ENCODE assay signal across 8 cellular contexts in the genomic region with DNA sequence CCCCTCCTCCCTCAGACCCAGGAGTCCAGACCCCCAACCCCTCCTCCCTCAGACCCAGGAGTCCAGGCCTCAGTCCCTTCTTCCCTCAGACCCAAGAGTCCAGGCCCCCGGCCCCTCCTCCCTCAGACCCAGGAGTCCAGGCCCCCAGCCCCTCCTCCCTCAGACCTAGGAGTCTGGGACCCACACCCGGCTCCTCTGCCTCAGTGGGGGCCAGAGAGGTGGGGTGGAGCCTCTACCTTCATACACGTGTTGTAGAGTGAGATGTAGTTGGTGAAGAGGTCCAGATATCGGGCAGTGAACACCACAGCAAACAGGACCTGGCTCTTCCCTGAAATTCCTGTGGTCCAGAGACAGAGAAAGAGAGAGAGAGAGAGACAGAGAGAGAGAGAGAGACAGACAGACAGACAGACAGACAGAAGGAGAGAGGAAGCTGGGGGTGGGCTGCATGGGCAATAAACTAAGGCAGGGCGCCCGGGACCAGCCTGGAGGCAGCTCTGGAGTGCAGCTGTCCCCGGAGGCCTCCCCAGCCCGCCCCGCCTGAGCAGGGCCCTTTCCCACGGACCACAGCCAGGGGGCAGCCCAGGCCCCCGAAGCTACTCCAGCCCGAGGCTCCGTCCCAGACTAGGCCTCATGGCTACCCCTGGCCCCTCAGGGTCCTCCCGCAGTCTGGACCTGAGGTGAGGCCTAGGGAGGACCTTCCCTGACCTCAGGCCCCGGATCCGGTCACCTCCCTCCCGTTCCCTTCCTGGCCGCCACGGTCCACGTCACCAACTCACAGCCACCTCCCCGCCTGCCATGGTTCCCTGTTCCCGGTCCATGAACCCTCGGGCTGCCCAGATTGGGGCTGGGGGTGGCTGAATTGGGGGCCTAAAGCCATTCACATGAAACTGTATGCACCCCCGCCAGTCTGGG. TPM values are rescaled to one million over a fixed set of nuclear protein-coding genes. Genes with fewer than 3 reads are reported as not detected.
DNase-seq lines count a peak whose midpoint lies in the region; TF ChIP-seq lines count a peak whose summit lies in the region.

No MANE protein-coding gene starts in this region.

- H3K4me3 Mint-ChIP-seq in MCF 10A (ENCODE audit: unreplicated experiment), result peak overlapping the region; percentile 82

- peak; percentile 63 for DNase-seq in NCI-H1436 (lab: John Stamatoyannopoulos, UW)
- DNase-seq in NCI-H1436 treated with DMSO at 0.1 percent for 48 hours (lab: John Stamatoyannopoulos, UW), result no peak
- DNase-seq in KBM-7, result peak; percentile 76
- DNase-seq in UCSD-AML1 (lab: John Stamatoyannopoulos, UW; ENCODE audit: unreplicated experiment), result peak; percentile 70
- peak; percentile 53 for DNase-seq in MCF 10A (ENCODE audit: unreplicated experiment)
- DNase-seq in H4 (ENCODE audit: low spot score), result no peak

- peaks cover 19% of the 10 kb centered on the region for H3K27me3 Mint-ChIP-seq in MCF 10A (ENCODE audit: insufficient read depth, unreplicated experiment)

- H3K9ac ChIP-seq in skeletal muscle satellite cell (ENCODE audit: low read depth, low read length), result peak overlapping the region; percentile 99

- H3K9me3 ChIP-seq in iPS-18c (ENCODE audit: control insufficient read depth, insufficient read depth, low read length) (no peaks in the 10 kb centered on the region), skeletal muscle satellite cell (replicated peaks; ENCODE audit: low read length) (no peaks in the 10 kb centered on the region)

- peaks cover 16% of the 10 kb centered on the region for H3K4me1 Mint-ChIP-seq in MCF 10A (ENCODE audit: insufficient read depth, unreplicated experiment)

- H3K4me2 ChIP-seq in skeletal muscle satellite cell (ENCODE audit: low read length), result peak overlapping the region; percentile 89

- no peaks in the 10 kb centered on the region for H3K9me3 Mint-ChIP-seq in MCF 10A (ENCODE audit: unreplicated experiment)

- BruUV-seq in MCF 10A (replicated peaks; lab: Mats Ljungman, UMichigan), result no TSS peak

- POLR2A ChIA-PET in MCF 10A (lab: Yijun Ruan, JAX), result interaction anchor here (0.6 to 2.3 kb wide), 16 partner anchors 9 to 234 kb away, joined by 3 to 21 read pairs (median 4); partner anchors contain the start of genes GRWD1, SYNGR4 and TMEM143

- in situ Hi-C loops in KBM-7 (cut with MboI; ENCODE audit: low pct_unique_long_range_greater_than_20kb, low sequenced_read_pairs), result no loop called here

- H3K27me3 ChIP-seq in skeletal muscle satellite cell (ENCODE audit: control insufficient read depth, insufficient read depth, low read length), result peaks cover 22% of the 10 kb centered on the region

- CTCF ChIA-PET in MCF 10A (lab: Yijun Ruan, JAX), result interaction anchor here (0.6 to 1.9 kb wide), 23 partner anchors 9 to 539 kb away, joined by 3 to 10 read pairs (median 5); no protein-coding TSS in a partner anchor

- peaks cover 13% of the 10 kb centered on the region for H3K4me1 ChIP-seq in skeletal muscle satellite cell (ENCODE audit: control insufficient read depth, insufficient read depth, low read length)

- peaks cover 30% of the 10 kb centered on the region for H3K36me3 ChIP-seq in skeletal muscle satellite cell (ENCODE audit: insufficient read depth, low read length)

- H3K4me3 ChIP-seq in iPS-18c (ENCODE audit: insufficient read depth, low read depth, low read length), result peak overlapping the region; percentile 92
- peak overlapping the region; percentile 94 for H3K4me3 ChIP-seq in skeletal muscle satellite cell (ENCODE audit: low read length)

- peaks cover 42% of the 10 kb centered on the region for H3K36me3 Mint-ChIP-seq in MCF 10A (ENCODE audit: insufficient read depth, unreplicated experiment)

- intact Hi-C loops in MCF 10A (cut with micrococcal nuclease), result loop anchor here (1.0 to 5.0 kb wide), 4 partner anchors 55 to 194 kb away; partner anchors contain the start of gene GRWD1

- H3K27ac Mint-ChIP-seq in MCF 10A (ENCODE audit: low read depth, unreplicated experiment), result peak overlapping the region; percentile 90

- TF ChIP-seq CTCF in MCF 10A (IDR thresholded peaks at IDR 0.05; ENCODE audit: unreplicated experiment), result peak; percentile 75

RNA-seq across cellular contexts. Expression of gene KDELR1, which starts 0.9 kb away (rescaled TPM):
- 113 and 134 TPM in 2 replicates for total RNA-seq in MCF 10A (2022)
- 65.7 and 118 TPM in 2 replicates for total RNA-seq in skeletal muscle satellite cell (2012; rRNA removed)
- 127 and 219 TPM in 2 replicates for total RNA-seq in H4 (2014; rRNA removed; shearing (Covaris generic))

RNA-seq across cellular contexts. Expression of gene GRIN2D, which starts 3.0 kb away (rescaled TPM):
- total RNA-seq in MCF 10A (2022), result 0.35 and 0.39 TPM in 2 replicates
- total RNA-seq in skeletal muscle satellite cell (2012; rRNA removed), result 0.76 and 1.1 TPM in 2 replicates
- not detected in 2 replicates for total RNA-seq in H4 (2014; rRNA removed; shearing (Covaris generic))

RNA-seq across cellular contexts. Expression of gene SYNGR4, which starts 26.3 kb away (rescaled TPM):
- total RNA-seq in MCF 10A (2022), result not detected in 2 replicates
- not detected in 2 replicates for total RNA-seq in skeletal muscle satellite cell (2012; rRNA removed)
- 0.35 TPM in 1 of 2 replicates, not detected in the other for total RNA-seq in H4 (2014; rRNA removed; shearing (Covaris generic))

RNA-seq across cellular contexts. Expression of gene TMEM143, which starts 26.7 kb away (rescaled TPM):
- 6.0 and 7.6 TPM in 2 replicates for total RNA-seq in MCF 10A (2022)
- 3.3 and 3.9 TPM in 2 replicates for total RNA-seq in skeletal muscle satellite cell (2012; rRNA removed)
- 3.3 and 3.6 TPM in 2 replicates for total RNA-seq in H4 (2014; rRNA removed; shearing (Covaris generic))

RNA-seq across cellular contexts. Expression of gene GRWD1, which starts 55.3 kb away (rescaled TPM):
- total RNA-seq in MCF 10A (2022), result 45.1 and 55.8 TPM in 2 replicates
- 50.0 and 55.8 TPM in 2 replicates for total RNA-seq in skeletal muscle satellite cell (2012; rRNA removed)
- 54.8 and 65.5 TPM in 2 replicates for total RNA-seq in H4 (2014; rRNA removed; shearing (Covaris generic))

Comparison
In these comparisons a context has a peak if more than half of its experiments do, and no peak if none do; other contexts are left out.
1. DNase-seq: peak in NCI-H1436 (single experiment), KBM-7 (single experiment), UCSD-AML1 (single experiment) and MCF 10A (single experiment); none in NCI-H1436 treated with DMSO at 0.1 percent for 48 hours (single experiment) and H4 (single experiment).